Comparison of ENCODE assay signal across 23 cellular contexts in genomic region chrX:124592745-124593144, GRCh38.
"Had no signal": no experiment of that assay in that cellular context is flagged by ENCODE, and none has a peak within 500 bp of the region (broad histone marks: within the 10 kb centered on the region; RNA-seq: fewer than 3 reads in every experiment).

No MANE protein-coding gene starts in this region.

- DNase-seq: activated CD4-positive, alpha-beta memory T cell treated with anti-CD3 and anti-CD28 coated beads for 36 hours; activated CD4-positive, alpha-beta T cell treated with anti-CD3 and anti-CD28 coated beads, Interleukin-2, amount 50 U/mL, for 1 hour; activated CD8-positive, alpha-beta memory T cell treated with anti-CD3 and anti-CD28 coated beads, Interleukin-2, amount 50 U/mL, for 4 hours; activated effector memory CD4-positive, alpha-beta T cell treated with Interleukin-2 at 50 U/mL for 16 hours; activated naive CD4-positive, alpha-beta T cell treated with anti-CD3 and anti-CD28 coated beads, Interleukin-2, amount 50 U/mL, for 16 hours; activated T-cell treated with anti-CD3 and anti-CD28 coated beads, Interleukin-2, amount 50 U/mL, for 48 hours; cerebellar nuclear complex; Karpas-422; KBM-7; NCI-H1105; NCI-H1417 treated with DMSO at 0.1 percent for 48 hours; NCI-H1694 treated with DMSO at 0.1 percent for 48 hours; NCI-H2029; NCI-H2171 treated with DMSO at 0.1 percent for 48 hours; NCI-H2227 treated with DMSO at 0.1 percent for 48 hours; NCI-H446; NCI-H510A treated with DMSO at 0.1 percent for 48 hours; NCI-H526 treated with DMSO at 0.1 percent for 48 hours; SHP77; SJCRH30; T1000; WERI-Rb-1 had no signal

- H3K27me3 ChIP-seq: SJCRH30 had no signal

- H3K27ac ChIP-seq: SJCRH30, SK-N-MC, WERI-Rb-1 had no signal

- H3K9me3 ChIP-seq: SJCRH30 had no signal

- H3K36me3 ChIP-seq: SJCRH30, WERI-Rb-1 had no signal

- H3K4me1 ChIP-seq: SJCRH30 had no signal

- H3K4me3 ChIP-seq: SJCRH30, SK-N-MC had no signal
